Comparison of ENCODE assay signal across 2 cellular contexts in the genomic region with DNA sequence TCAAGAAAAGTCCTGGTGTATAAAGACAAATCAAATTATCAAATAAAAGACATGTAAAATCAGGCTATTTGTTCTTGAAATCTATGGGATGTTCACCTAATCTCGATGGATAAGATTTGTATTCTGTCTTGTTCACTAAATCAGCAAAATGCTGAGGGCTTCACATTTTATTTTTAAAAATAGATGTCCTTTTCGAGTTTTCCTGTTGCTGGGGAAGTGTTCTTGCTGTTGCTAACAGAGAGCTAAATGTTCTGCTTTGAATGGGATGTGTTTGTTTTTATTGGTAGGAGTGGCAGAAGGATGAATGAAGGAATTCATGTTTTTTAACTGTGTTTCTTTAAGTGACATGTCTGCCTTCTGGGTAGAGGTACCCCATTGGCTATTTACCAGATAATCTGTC.
TF ChIP-seq lines count a peak whose summit lies in the region.

No MANE protein-coding gene starts in this region.

TF ChIP-seq in SK-N-SH, 30 proteins besides CTCF, POLR2A, EP300 and RAD21 (continued from another document):
- no peak for TF ChIP-seq CHD2 (IDR thresholded peaks at IDR 0.05; ENCODE audit: low read length, partially characterized antibody)
- no peak for TF ChIP-seq TCF12 (IDR thresholded peaks at IDR 0.05)
- TF ChIP-seq, protein P1, sequence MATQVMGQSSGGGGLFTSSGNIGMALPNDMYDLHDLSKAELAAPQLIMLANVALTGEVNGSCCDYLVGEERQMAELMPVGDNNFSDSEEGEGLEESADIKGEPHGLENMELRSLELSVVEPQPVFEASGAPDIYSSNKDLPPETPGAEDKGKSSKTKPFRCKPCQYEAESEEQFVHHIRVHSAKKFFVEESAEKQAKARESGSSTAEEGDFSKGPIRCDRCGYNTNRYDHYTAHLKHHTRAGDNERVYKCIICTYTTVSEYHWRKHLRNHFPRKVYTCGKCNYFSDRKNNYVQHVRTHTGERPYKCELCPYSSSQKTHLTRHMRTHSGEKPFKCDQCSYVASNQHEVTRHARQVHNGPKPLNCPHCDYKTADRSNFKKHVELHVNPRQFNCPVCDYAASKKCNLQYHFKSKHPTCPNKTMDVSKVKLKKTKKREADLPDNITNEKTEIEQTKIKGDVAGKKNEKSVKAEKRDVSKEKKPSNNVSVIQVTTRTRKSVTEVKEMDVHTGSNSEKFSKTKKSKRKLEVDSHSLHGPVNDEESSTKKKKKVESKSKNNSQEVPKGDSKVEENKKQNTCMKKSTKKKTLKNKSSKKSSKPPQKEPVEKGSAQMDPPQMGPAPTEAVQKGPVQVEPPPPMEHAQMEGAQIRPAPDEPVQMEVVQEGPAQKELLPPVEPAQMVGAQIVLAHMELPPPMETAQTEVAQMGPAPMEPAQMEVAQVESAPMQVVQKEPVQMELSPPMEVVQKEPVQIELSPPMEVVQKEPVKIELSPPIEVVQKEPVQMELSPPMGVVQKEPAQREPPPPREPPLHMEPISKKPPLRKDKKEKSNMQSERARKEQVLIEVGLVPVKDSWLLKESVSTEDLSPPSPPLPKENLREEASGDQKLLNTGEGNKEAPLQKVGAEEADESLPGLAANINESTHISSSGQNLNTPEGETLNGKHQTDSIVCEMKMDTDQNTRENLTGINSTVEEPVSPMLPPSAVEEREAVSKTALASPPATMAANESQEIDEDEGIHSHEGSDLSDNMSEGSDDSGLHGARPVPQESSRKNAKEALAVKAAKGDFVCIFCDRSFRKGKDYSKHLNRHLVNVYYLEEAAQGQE (IDR thresholded peaks at IDR 0.05; ENCODE audit: low read depth, low read length): no peak
- TF ChIP-seq EZH2phosphoT487 (IDR thresholded peaks at IDR 0.05; ENCODE audit: borderline replicate concordance, low read depth): no peak
- no peak for TF ChIP-seq RFX5 (IDR thresholded peaks at IDR 0.05; ENCODE audit: low read length)
- no peak for TF ChIP-seq FOXM1 (IDR thresholded peaks at IDR 0.05; ENCODE audit: low read depth)
- TF ChIP-seq, protein P2, sequence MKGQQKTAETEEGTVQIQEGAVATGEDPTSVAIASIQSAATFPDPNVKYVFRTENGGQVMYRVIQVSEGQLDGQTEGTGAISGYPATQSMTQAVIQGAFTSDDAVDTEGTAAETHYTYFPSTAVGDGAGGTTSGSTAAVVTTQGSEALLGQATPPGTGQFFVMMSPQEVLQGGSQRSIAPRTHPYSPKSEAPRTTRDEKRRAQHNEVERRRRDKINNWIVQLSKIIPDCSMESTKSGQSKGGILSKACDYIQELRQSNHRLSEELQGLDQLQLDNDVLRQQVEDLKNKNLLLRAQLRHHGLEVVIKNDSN (IDR thresholded peaks at IDR 0.05; ENCODE audit: borderline replicate concordance, low read depth): no peak
- TF ChIP-seq, protein P3, sequence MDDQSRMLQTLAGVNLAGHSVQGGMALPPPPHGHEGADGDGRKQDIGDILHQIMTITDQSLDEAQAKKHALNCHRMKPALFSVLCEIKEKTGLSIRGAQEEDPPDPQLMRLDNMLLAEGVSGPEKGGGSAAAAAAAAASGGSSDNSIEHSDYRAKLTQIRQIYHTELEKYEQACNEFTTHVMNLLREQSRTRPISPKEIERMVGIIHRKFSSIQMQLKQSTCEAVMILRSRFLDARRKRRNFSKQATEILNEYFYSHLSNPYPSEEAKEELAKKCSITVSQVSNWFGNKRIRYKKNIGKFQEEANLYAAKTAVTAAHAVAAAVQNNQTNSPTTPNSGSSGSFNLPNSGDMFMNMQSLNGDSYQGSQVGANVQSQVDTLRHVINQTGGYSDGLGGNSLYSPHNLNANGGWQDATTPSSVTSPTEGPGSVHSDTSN (IDR thresholded peaks at IDR 0.05): no peak
- no peak for TF ChIP-seq GATA2 (CRISPR knock-in tag; IDR thresholded peaks at IDR 0.05)
- no peak for TF ChIP-seq SIN3A (IDR thresholded peaks at IDR 0.05; ENCODE audit: borderline replicate concordance, low read depth, low read length)

TF ChIP-seq in SK-N-SH treated with all-trans-retinoic acid at 6 μM for 48 hours, 23 proteins besides CTCF, POLR2A, EP300 and RAD21:
- TF ChIP-seq, protein P4, sequence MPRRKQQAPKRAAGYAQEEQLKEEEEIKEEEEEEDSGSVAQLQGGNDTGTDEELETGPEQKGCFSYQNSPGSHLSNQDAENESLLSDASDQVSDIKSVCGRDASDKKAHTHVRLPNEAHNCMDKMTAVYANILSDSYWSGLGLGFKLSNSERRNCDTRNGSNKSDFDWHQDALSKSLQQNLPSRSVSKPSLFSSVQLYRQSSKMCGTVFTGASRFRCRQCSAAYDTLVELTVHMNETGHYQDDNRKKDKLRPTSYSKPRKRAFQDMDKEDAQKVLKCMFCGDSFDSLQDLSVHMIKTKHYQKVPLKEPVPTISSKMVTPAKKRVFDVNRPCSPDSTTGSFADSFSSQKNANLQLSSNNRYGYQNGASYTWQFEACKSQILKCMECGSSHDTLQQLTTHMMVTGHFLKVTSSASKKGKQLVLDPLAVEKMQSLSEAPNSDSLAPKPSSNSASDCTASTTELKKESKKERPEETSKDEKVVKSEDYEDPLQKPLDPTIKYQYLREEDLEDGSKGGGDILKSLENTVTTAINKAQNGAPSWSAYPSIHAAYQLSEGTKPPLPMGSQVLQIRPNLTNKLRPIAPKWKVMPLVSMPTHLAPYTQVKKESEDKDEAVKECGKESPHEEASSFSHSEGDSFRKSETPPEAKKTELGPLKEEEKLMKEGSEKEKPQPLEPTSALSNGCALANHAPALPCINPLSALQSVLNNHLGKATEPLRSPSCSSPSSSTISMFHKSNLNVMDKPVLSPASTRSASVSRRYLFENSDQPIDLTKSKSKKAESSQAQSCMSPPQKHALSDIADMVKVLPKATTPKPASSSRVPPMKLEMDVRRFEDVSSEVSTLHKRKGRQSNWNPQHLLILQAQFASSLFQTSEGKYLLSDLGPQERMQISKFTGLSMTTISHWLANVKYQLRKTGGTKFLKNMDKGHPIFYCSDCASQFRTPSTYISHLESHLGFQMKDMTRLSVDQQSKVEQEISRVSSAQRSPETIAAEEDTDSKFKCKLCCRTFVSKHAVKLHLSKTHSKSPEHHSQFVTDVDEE (CRISPR knock-in tag; IDR thresholded peaks at IDR 0.05): no peak
- TF ChIP-seq TCF4 (CRISPR knock-in tag; IDR thresholded peaks at IDR 0.05; ENCODE audit: borderline replicate concordance) (no peak), ZFP3 (CRISPR knock-in tag; IDR thresholded peaks at IDR 0.05) (no peak), OSR1 (CRISPR knock-in tag; IDR thresholded peaks at IDR 0.05) (no peak), ZNF8 (CRISPR knock-in tag; IDR thresholded peaks at IDR 0.05) (no peak), ZFP30 (CRISPR knock-in tag; IDR thresholded peaks at IDR 0.05) (no peak), PPARA (CRISPR knock-in tag; IDR thresholded peaks at IDR 0.05; ENCODE audit: borderline replicate concordance) (no peak), ZC3H10 (CRISPR knock-in tag; IDR thresholded peaks at IDR 0.05) (no peak), ZNF70 (CRISPR knock-in tag; IDR thresholded peaks at IDR 0.05) (no peak), ISL1 (CRISPR knock-in tag; IDR thresholded peaks at IDR 0.05) (no peak), GLIS3 (CRISPR knock-in tag; IDR thresholded peaks at IDR 0.05) (no peak)
- TF ChIP-seq, protein P5, sequence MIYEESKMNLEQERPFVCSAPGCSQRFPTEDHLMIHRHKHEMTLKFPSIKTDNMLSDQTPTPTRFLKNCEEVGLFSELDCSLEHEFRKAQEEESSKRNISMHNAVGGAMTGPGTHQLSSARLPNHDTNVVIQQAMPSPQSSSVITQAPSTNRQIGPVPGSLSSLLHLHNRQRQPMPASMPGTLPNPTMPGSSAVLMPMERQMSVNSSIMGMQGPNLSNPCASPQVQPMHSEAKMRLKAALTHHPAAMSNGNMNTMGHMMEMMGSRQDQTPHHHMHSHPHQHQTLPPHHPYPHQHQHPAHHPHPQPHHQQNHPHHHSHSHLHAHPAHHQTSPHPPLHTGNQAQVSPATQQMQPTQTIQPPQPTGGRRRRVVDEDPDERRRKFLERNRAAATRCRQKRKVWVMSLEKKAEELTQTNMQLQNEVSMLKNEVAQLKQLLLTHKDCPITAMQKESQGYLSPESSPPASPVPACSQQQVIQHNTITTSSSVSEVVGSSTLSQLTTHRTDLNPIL (CRISPR knock-in tag; IDR thresholded peaks at IDR 0.05; ENCODE audit: low read depth): no peak
- TF ChIP-seq, protein P6, sequence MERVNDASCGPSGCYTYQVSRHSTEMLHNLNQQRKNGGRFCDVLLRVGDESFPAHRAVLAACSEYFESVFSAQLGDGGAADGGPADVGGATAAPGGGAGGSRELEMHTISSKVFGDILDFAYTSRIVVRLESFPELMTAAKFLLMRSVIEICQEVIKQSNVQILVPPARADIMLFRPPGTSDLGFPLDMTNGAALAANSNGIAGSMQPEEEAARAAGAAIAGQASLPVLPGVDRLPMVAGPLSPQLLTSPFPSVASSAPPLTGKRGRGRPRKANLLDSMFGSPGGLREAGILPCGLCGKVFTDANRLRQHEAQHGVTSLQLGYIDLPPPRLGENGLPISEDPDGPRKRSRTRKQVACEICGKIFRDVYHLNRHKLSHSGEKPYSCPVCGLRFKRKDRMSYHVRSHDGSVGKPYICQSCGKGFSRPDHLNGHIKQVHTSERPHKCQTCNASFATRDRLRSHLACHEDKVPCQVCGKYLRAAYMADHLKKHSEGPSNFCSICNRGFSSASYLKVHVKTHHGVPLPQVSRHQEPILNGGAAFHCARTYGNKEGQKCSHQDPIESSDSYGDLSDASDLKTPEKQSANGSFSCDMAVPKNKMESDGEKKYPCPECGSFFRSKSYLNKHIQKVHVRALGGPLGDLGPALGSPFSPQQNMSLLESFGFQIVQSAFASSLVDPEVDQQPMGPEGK (CRISPR knock-in tag; IDR thresholded peaks at IDR 0.05; ENCODE audit: borderline replicate concordance): no peak
